ENCODE assay signal across 20 cellular contexts in genomic region chr6:83384751-83385150, GRCh38. TPM values are rescaled to one million over a fixed set of nuclear protein-coding genes. Genes with fewer than 3 reads are reported as not detected.
DNase-seq lines count a peak whose midpoint lies in the region; ATAC-seq and TF ChIP-seq lines count a peak whose summit lies in the region.
"Had no signal": no experiment of that assay in that cellular context is flagged by ENCODE, and none has a peak within 500 bp of the region (broad histone marks: within the 10 kb centered on the region; RNA-seq: fewer than 3 reads in every experiment).

No MANE protein-coding gene starts in this region.

- H3K36me3 ChIP-seq in CD8-positive, alpha-beta memory T cell (ENCODE audit: insufficient read depth, low read length): no peaks in the 10 kb centered on the region
- no peaks in the 10 kb centered on the region for H3K36me3 ChIP-seq in HEK293 (ENCODE audit: control insufficient read depth in 2 of 2, insufficient read depth in 1 of 2, low read length in 2 of 2)

- peak; percentile 68 for ATAC-seq in stimulated activated effector memory CD8-positive, alpha-beta T cell treated with anti-CD3 and anti-CD28 coated beads, Interleukin-12 subunit alpha, Interleukin-12 subunit beta, amount 100 ng/mL, for 72 hours
- ATAC-seq in GM19023 (IDR thresholded peaks at IDR 0.05; ENCODE audit: unreplicated experiment): no peak
- ATAC-seq: A549, GM23338, HCT116 had no signal

- no peaks in the 10 kb centered on the region for H3K27me3 ChIP-seq in CD8-positive, alpha-beta memory T cell (ENCODE audit: insufficient read depth, low read length, poor library complexity, severe bottlenecking)

- H3K4me1 ChIP-seq in CD8-positive, alpha-beta memory T cell (ENCODE audit: insufficient read depth, low read length): no peaks in the 10 kb centered on the region
- 0 out of 2 replicates have a peak, but pooled peaks cover 2% of the 10 kb centered on the region for H3K4me1 ChIP-seq in HEK293 (ENCODE audit: control insufficient read depth, insufficient read depth, low read length)

- CTCF ChIA-PET in CD8-positive, alpha-beta memory T cell (lab: Charles Lee): no interaction called here
- CTCF ChIA-PET in HEK293 (lab: Yijun Ruan, JAX): no interaction called here

- H3K36me3 Mint-ChIP-seq in CD8-positive, alpha-beta memory T cell: peaks cover 0 to 4% (median 0%) of the 10 kb centered on the region in 3 donors
- H3K36me3 Mint-ChIP-seq in mesothelial cell of epicardium: peaks cover 2% of the 10 kb centered on the region
- H3K36me3 Mint-ChIP-seq in stimulated activated effector memory CD8-positive, alpha-beta T cell treated with anti-CD3 and anti-CD28 coated beads, Interleukin-12 subunit alpha, Interleukin-12 subunit beta, amount 100 ng/mL, for 72 hours: no peaks in the 10 kb centered on the region
- H3K36me3 Mint-ChIP-seq: CD4-positive, alpha-beta memory T cell had no signal

- no peak overlapping the region for H3K4me3 ChIP-seq in CD8-positive, alpha-beta memory T cell (ENCODE audit: low read length)
- H3K4me3 ChIP-seq in HEK293 (ENCODE audit: low read depth, low read length): no peak overlapping the region
- H3K4me3 ChIP-seq: A549, GM23338 had no signal

- peak overlapping the region in 4 of 8 donors; percentile 55 to 87 (median 67) for H3K27ac Mint-ChIP-seq in CD8-positive, alpha-beta memory T cell
- peak overlapping the region; percentile 36 for H3K27ac Mint-ChIP-seq in mesothelial cell of epicardium
- no peak overlapping the region for H3K27ac Mint-ChIP-seq in stimulated activated effector memory CD8-positive, alpha-beta T cell treated with anti-CD3 and anti-CD28 coated beads, Interleukin-12 subunit alpha, Interleukin-12 subunit beta, amount 100 ng/mL, for 72 hours
- H3K27ac Mint-ChIP-seq: CD4-positive, alpha-beta memory T cell; GM23338; HFFc6 had no signal

- H3K4me1 Mint-ChIP-seq in CD8-positive, alpha-beta memory T cell: peaks cover 0 to 10% (median 4%) of the 10 kb centered on the region in 3 donors
- peaks cover 27% of the 10 kb centered on the region for H3K4me1 Mint-ChIP-seq in mesothelial cell of epicardium
- no peaks in the 10 kb centered on the region for H3K4me1 Mint-ChIP-seq in stimulated activated effector memory CD8-positive, alpha-beta T cell treated with anti-CD3 and anti-CD28 coated beads, Interleukin-12 subunit alpha, Interleukin-12 subunit beta, amount 100 ng/mL, for 72 hours
- H3K4me1 Mint-ChIP-seq: CD4-positive, alpha-beta memory T cell; GM23338; H9 had no signal

- POLR2A ChIA-PET in CD8-positive, alpha-beta memory T cell (lab: Charles Lee): no interaction called here
- POLR2A ChIA-PET in HEK293 (lab: Yijun Ruan, JAX): no interaction called here

- H3K9me3 ChIP-seq in CD8-positive, alpha-beta memory T cell (ENCODE audit: low read length): no peaks in the 10 kb centered on the region
- no peaks in the 10 kb centered on the region for H3K9me3 ChIP-seq in HEK293 (ENCODE audit: control insufficient read depth, insufficient read depth, low read depth, low read length)
- H3K9me3 ChIP-seq: A549, Caco-2 had no signal

- H3K9me3 Mint-ChIP-seq in CD8-positive, alpha-beta memory T cell: no peaks in the 10 kb centered on the region
- H3K9me3 Mint-ChIP-seq in mesothelial cell of epicardium: no peaks in the 10 kb centered on the region
- H3K9me3 Mint-ChIP-seq in stimulated activated effector memory CD8-positive, alpha-beta T cell treated with anti-CD3 and anti-CD28 coated beads, Interleukin-12 subunit alpha, Interleukin-12 subunit beta, amount 100 ng/mL, for 72 hours: no peaks in the 10 kb centered on the region
- H3K9me3 Mint-ChIP-seq: CD4-positive, alpha-beta memory T cell; GM23338; H9; HFFc6 had no signal

- TF ChIP-seq CTCF in HEK293 (tag by site-specific recombination; IDR thresholded peaks at IDR 0.05): no peak
- no peak for TF ChIP-seq CTCF in mesothelial cell of epicardium (IDR thresholded peaks at IDR 0.05; ENCODE audit: unreplicated experiment)

- peak overlapping the region in 4 of 7 donors; percentile 0 to 61 (median 29) for H3K4me3 Mint-ChIP-seq in CD8-positive, alpha-beta memory T cell
- H3K4me3 Mint-ChIP-seq in mesothelial cell of epicardium: no peak overlapping the region
- H3K4me3 Mint-ChIP-seq in stimulated activated effector memory CD8-positive, alpha-beta T cell treated with anti-CD3 and anti-CD28 coated beads, Interleukin-12 subunit alpha, Interleukin-12 subunit beta, amount 100 ng/mL, for 72 hours: no peak overlapping the region
- H3K4me3 Mint-ChIP-seq: CD4-positive, alpha-beta memory T cell; GM23338; H9; HFFc6 had no signal

- peaks cover 0 to 3% of the 10 kb centered on the region in 2 donors for H3K27me3 Mint-ChIP-seq in CD8-positive, alpha-beta memory T cell
- H3K27me3 Mint-ChIP-seq in mesothelial cell of epicardium (ENCODE audit: low read depth): no peaks in the 10 kb centered on the region

- DNase-seq in CD8-positive, alpha-beta memory T cell: no peak
- no peak for DNase-seq in mesothelial cell of epicardium (ENCODE audit: low spot score in 2 of 2, unreplicated experiment in 2 of 2)
- DNase-seq in stimulated activated effector memory CD8-positive, alpha-beta T cell treated with anti-CD3 and anti-CD28 coated beads, Interleukin-12 subunit alpha, Interleukin-12 subunit beta, amount 100 ng/mL, for 72 hours (ENCODE audit: low spot score in 2 of 2): no peak
- no peak for DNase-seq in occipital lobe (lab: John Stamatoyannopoulos, UW)
- DNase-seq in NCI-H128 (lab: John Stamatoyannopoulos, UW; ENCODE audit: unreplicated experiment): no peak
- DNase-seq: 8988T; C1 segment of cervical spinal cord; Caco-2; CD4-positive, alpha-beta memory T cell; DMS 273 treated with DMSO at 0.1 percent for 48 hours; DMS79; GF-D8; H9; HFFc6 had no signal

- H3K27ac ChIP-seq in CD8-positive, alpha-beta memory T cell (ENCODE audit: low read depth, low read length): no peak overlapping the region
- no peak overlapping the region for H3K27ac ChIP-seq in HEK293 (ENCODE audit: extremely low read depth, low read depth, low read length)
- H3K27ac ChIP-seq: A549 had no signal

TF ChIP-seq in HEK293, 187 proteins besides CTCF, POLR2A, EP300 and RAD21:
- TF ChIP-seq ZNF19 (tag by site-specific recombination; IDR thresholded peaks at IDR 0.05; ENCODE audit: low read depth) (no peak), PRDM6 (tag by site-specific recombination; IDR thresholded peaks at IDR 0.05) (peak; percentile 38; the same call in 1 of the 2 replicates)

RNA-seq across cellular contexts. Expression of gene ME1, which starts 46.1 kb away (rescaled TPM):
- under 1 TPM; 0.42 to 0.50 TPM for total RNA-seq in CD8-positive, alpha-beta memory T cell
- 4.9 TPM for polyA plus RNA-seq in CD8-positive, alpha-beta memory T cell
- total RNA-seq in mesothelial cell of epicardium: 9.0 to 9.6 TPM (median 9.4 TPM) in 3 replicates
- total RNA-seq in occipital lobe: 1.4 TPM
- total RNA-seq: G401 had no signal

Comparison
In these comparisons a context has a peak if more than half of its experiments do, and no peak if none do; other contexts are left out.
1. H3K4me3 Mint-ChIP-seq: peak in CD8-positive, alpha-beta memory T cell (4 of 7); none in mesothelial cell of epicardium (single experiment) and stimulated activated effector memory CD8-positive, alpha-beta T cell treated with anti-CD3 and anti-CD28 coated beads, Interleukin-12 subunit alpha, Interleukin-12 subunit beta, amount 100 ng/mL, for 72 hours (single experiment).